In the genomic region with DNA sequence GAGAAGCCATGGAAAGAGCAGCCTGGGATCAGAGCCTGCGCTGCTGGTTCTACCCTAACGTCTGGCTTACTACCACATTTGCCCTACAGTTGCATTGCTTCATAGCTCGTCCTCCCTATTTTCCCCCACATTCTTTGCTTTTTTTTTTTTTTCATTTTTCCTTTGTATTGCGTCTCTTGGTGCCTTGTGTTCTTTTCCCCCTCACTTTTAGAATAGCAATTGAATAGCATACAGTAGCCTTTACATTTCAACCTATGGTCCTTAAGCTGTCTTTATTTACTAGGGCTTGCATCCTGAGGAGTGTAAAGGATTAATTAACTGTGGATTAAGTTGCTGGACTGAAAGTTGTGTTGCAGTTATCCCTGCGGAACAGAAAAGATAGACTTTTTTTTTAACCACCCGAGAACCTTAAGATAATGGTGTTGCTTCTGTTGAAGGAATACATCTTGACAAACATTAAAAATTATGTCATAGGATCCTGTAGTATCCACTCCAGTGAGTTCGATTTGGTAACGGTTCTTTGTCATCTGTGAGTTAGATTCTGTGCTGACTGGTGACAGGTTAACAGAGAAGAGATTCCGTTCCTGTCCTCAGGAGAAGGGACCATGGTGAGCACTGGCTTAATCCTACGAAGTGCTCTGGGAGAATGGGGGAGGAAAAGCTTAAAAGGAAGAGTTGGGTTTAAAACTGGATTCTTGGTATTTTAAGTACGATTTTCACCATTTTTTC, we compare ENCODE assay signal across 8 cellular contexts.
DNase-seq lines count a peak whose midpoint lies in the region; ATAC-seq and TF ChIP-seq lines count a peak whose summit lies in the region.

No MANE protein-coding gene starts in this region.

- H3K36me3 ChIP-seq in HUES64 (ENCODE audit: insufficient read depth, low read length) (no peaks in the 10 kb centered on the region), skeletal muscle satellite cell (ENCODE audit: insufficient read depth, low read length) (no peaks in the 10 kb centered on the region)

- DNase-seq in ELR (ENCODE audit: low read depth) (peak; percentile 46), WTC11 (ENCODE audit: low spot score) (no peak), left ventricle myocardium superior (no peak), NCI-H2196 treated with DMSO at 0.1 percent for 48 hours (lab: John Stamatoyannopoulos, UW; ENCODE audit: unreplicated experiment) (no peak)
- DNase-seq in stimulated activated CD4-positive, alpha-beta T cell treated with anti-CD3 and anti-CD28 coated beads, Interleukin-1b, Interleukin-23, amount 100 ng/mL, for 48 hours, result no peak

- H3K4me1 ChIP-seq in HUES64 (ENCODE audit: insufficient read depth, low read length), result peaks cover 37% of the 10 kb centered on the region
- H3K4me1 ChIP-seq in skeletal muscle satellite cell (ENCODE audit: control insufficient read depth, insufficient read depth, low read length), result peaks cover 26% of the 10 kb centered on the region

- H3K9ac ChIP-seq in HUES64 (ENCODE audit: low read depth, low read length), result peak overlapping the region; percentile 86
- H3K9ac ChIP-seq in skeletal muscle satellite cell (ENCODE audit: low read depth, low read length), result peak overlapping the region; percentile 97

- no peaks in the 10 kb centered on the region for H3K27me3 Mint-ChIP-seq in WTC11 (ENCODE audit: low read depth)

- no peaks in the 10 kb centered on the region for H3K9me3 ChIP-seq in HUES64 (ENCODE audit: insufficient read depth, low read depth, low read length)
- no peaks in the 10 kb centered on the region for H3K9me3 ChIP-seq in skeletal muscle satellite cell (replicated peaks; ENCODE audit: low read length)

- 0 out of 2 replicates have a peak, but pooled peaks cover 4% of the 10 kb centered on the region for H3K9me3 Mint-ChIP-seq in WTC11

- H3K4me2 ChIP-seq in skeletal muscle satellite cell (ENCODE audit: low read length), result peak overlapping the region; percentile 86

- peak overlapping the region; percentile 99 for H3K27ac ChIP-seq in HUES64 (ENCODE audit: low read depth, low read length)

- H3K27me3 ChIP-seq in HUES64 (ENCODE audit: insufficient read depth, low read length) (no peaks in the 10 kb centered on the region), skeletal muscle satellite cell (ENCODE audit: control insufficient read depth, insufficient read depth, low read length) (no peaks in the 10 kb centered on the region)

- peak overlapping the region; percentile 84 for H3K27ac Mint-ChIP-seq in WTC11

- intact Hi-C loops in left ventricle myocardium superior (cut with micrococcal nuclease), result no loop called here

- peaks cover 20% of the 10 kb centered on the region for H3K4me1 Mint-ChIP-seq in WTC11

- POLR2A ChIA-PET in WTC11 (lab: Charles Lee), result interaction anchor here (0.7 to 0.9 kb wide), 4 partner anchors 10 to 157 kb away, joined by 3 to 5 read pairs (median 4); no protein-coding TSS in a partner anchor

- H3K4me3 ChIP-seq in HUES64 (ENCODE audit: low read length), result peak overlapping the region; percentile 79
- peak overlapping the region; percentile 89 for H3K4me3 ChIP-seq in skeletal muscle satellite cell (ENCODE audit: low read length)

- H3K4me3 Mint-ChIP-seq in WTC11, result peak overlapping the region; percentile 89

- peak; percentile 25 for ATAC-seq in WTC11
- ATAC-seq in left ventricle myocardium superior, result peak; percentile 12
- ATAC-seq in HG03175 (IDR thresholded peaks at IDR 0.05; ENCODE audit: unreplicated experiment), result no peak

- CTCF ChIA-PET in WTC11 (lab: Charles Lee), result interaction anchor here (0.6 to 2.4 kb wide), 4 partner anchors 86 to 317 kb away, joined by 3 to 7 read pairs (median 6); no protein-coding TSS in a partner anchor

- 13% methylated on average over 8 of the region's 11 CpGs for WGBS in HUES64

- peaks cover 3% of the 10 kb centered on the region; the same call in 1 of the 2 replicates for H3K36me3 Mint-ChIP-seq in WTC11

- TF ChIP-seq CTCF in WTC11 (IDR thresholded peaks at IDR 0.05), result no peak

TF ChIP-seq in WTC11, 78 proteins besides CTCF, POLR2A, EP300 and RAD21:
- no peak for TF ChIP-seq JAZF1 (CRISPR knock-in tag; IDR thresholded peaks at IDR 0.05)
- TF ChIP-seq, protein P1, sequence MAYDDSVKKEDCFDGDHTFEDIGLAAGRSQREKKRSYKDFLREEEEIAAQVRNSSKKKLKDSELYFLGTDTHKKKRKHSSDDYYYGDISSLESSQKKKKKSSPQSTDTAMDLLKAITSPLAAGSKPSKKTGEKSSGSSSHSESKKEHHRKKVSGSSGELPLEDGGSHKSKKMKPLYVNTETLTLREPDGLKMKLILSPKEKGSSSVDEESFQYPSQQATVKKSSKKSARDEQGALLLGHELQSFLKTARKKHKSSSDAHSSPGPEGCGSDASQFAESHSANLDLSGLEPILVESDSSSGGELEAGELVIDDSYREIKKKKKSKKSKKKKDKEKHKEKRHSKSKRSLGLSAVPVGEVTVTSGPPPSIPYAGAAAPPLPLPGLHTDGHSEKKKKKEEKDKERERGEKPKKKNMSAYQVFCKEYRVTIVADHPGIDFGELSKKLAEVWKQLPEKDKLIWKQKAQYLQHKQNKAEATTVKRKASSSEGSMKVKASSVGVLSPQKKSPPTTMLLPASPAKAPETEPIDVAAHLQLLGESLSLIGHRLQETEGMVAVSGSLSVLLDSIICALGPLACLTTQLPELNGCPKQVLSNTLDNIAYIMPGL (CRISPR knock-in tag; IDR thresholded peaks at IDR 0.05), result 0 out of 2 replicates have a peak, but pooled peaks have one; percentile 30
